In genomic region chr3:123605789-123606234, GRCh38 we compare ENCODE assay signal across 8 cellular contexts. TPM values are rescaled to one million over a fixed set of nuclear protein-coding genes. Genes with fewer than 3 reads are reported as not detected.
DNase-seq lines count a peak whose midpoint lies in the region; ATAC-seq, FAIRE-seq and TF ChIP-seq lines count a peak whose summit lies in the region.

No MANE protein-coding gene starts in this region.

- H2AFZ ChIP-seq in HCT116 (ENCODE audit: low read depth, low read length, poor library complexity, severe bottlenecking) (no peak overlapping the region), PC-9 (no peak overlapping the region)

- BruUV-seq in HCT116 (replicated peaks; lab: Mats Ljungman, UMichigan) (no TSS peak), PC-9 (replicated peaks; lab: Mats Ljungman, UMichigan) (no TSS peak)

- no peaks in the 10 kb centered on the region for H4K20me1 ChIP-seq in HCT116 (ENCODE audit: insufficient read depth)
- no peaks in the 10 kb centered on the region for H4K20me1 ChIP-seq in PC-9 (ENCODE audit: insufficient read depth)

- H3K4me1 ChIP-seq in HCT116 (ENCODE audit: control insufficient read depth in 1 of 2, insufficient read depth in 2 of 2, low read length in 2 of 2) (peaks cover 61 to 63% of the 10 kb centered on the region in 2 experiments), PC-9 (replicated peaks; ENCODE audit: insufficient read depth) (peaks cover 61% of the 10 kb centered on the region), lower lobe of right lung (no peaks in the 10 kb centered on the region)

- H3K4me3 ChIP-seq in HCT116 (replicated peaks in 1 of 2; ENCODE audit: low read depth in 1 of 2, low read length in 2 of 2) (peak overlapping the region in 1 of 2 experiments; percentile 18; a peak in 1 of 4 replicates), PC-9 (no peak overlapping the region), lower lobe of right lung (no peak overlapping the region)

- intact Hi-C loops in HCT116 (cut with micrococcal nuclease) = loop anchor here (1.0 kb wide), 1 partner anchor 20 kb away; no protein-coding TSS in a partner anchor
- intact Hi-C loops in PC-9 (cut with micrococcal nuclease; ENCODE audit: unreplicated experiment) = loop anchor here (1.0 kb wide), 1 partner anchor 19 kb away; no protein-coding TSS in a partner anchor
- intact Hi-C loops in lower lobe of right lung (cut with DNase I) = no loop called here

- H3K9me3 ChIP-seq in HCT116 (ENCODE audit: control insufficient read depth in 1 of 2, insufficient read depth in 1 of 2, low read depth in 1 of 2, low read length in 2 of 2) (no peaks in the 10 kb centered on the region), PC-9 (ENCODE audit: insufficient read depth, low read depth) (no peaks in the 10 kb centered on the region), lower lobe of right lung (no peaks in the 10 kb centered on the region)

- H3K27ac ChIP-seq in HCT116 (ENCODE audit: low read depth, low read length) (peak overlapping the region; percentile 78), PC-9 (peak overlapping the region; percentile 95), lower lobe of right lung (peak overlapping the region; percentile 14)

- H3K9ac ChIP-seq in HCT116 (ENCODE audit: low read length) = peak overlapping the region; percentile 16; the same call in 1 of the 2 replicates

- ATAC-seq in HCT116 (peak; percentile 82), lower lobe of right lung (peak; percentile 47 to 71), HG02763 (IDR thresholded peaks at IDR 0.05; ENCODE audit: unreplicated experiment) (no peak)

- H3K36me3 ChIP-seq in HCT116 (ENCODE audit: control insufficient read depth in 1 of 2, insufficient read depth in 2 of 2, low read length in 2 of 2) (no peaks in the 10 kb centered on the region), PC-9 (ENCODE audit: low read depth) (no peaks in the 10 kb centered on the region), lower lobe of right lung (no peaks in the 10 kb centered on the region)

- CTCF ChIA-PET in HCT116 (lab: Charles Lee) (interaction anchor here (1.2 to 1.5 kb wide), 2 partner anchors 47 to 118 kb away, joined by 3 to 4 read pairs; no protein-coding TSS in a partner anchor), PC-9 (lab: Charles Lee) (interaction anchor here (1.1 kb wide), 1 partner anchor 36 kb away, joined by 6 read pairs; no protein-coding TSS in a partner anchor)

- H3F3A ChIP-seq in PC-9 (ENCODE audit: insufficient read depth, low read depth) = peaks cover 41% of the 10 kb centered on the region

- no peaks in the 10 kb centered on the region for H3K27me3 ChIP-seq in HCT116 (ENCODE audit: insufficient read depth, low read length)
- H3K27me3 ChIP-seq in PC-9 (ENCODE audit: insufficient read depth, low read depth) = no peaks in the 10 kb centered on the region
- H3K27me3 ChIP-seq in lower lobe of right lung (ENCODE audit: low read depth) = no peaks in the 10 kb centered on the region

- no peak for TF ChIP-seq RAD21 in HCT116 (IDR thresholded peaks at IDR 0.05; ENCODE audit: low read depth)

- peak; percentile 73 for FAIRE-seq in GM12892 (lab: Jason Lieb, UNC)

- DNase-seq in GM12892 (ENCODE audit: insufficient read length) = peak; percentile 19
- peak; percentile 75 for DNase-seq in HCT116 (ENCODE audit: low read depth, low spot score)
- DNase-seq in PC-9 = peak; percentile 57 to 81
- DNase-seq in lower lobe of right lung = no peak
- DNase-seq in activated CD4-positive, CD25-positive, alpha-beta regulatory T cell treated with anti-CD3 and anti-CD28 coated beads, Interleukin-2, amount 50 U/mL, for 72 hours = no peak
- no peak for DNase-seq in NCI-H2081 treated with DMSO at 0.1 percent for 48 hours (lab: John Stamatoyannopoulos, UW)
- DNase-seq in stimulated activated naive CD4-positive, alpha-beta T cell treated with Interleukin-2 at 50 U/mL for 16 hours (lab: John Stamatoyannopoulos, UW) = no peak

- POLR2A ChIA-PET in HCT116 (lab: Charles Lee) = no interaction called here
- POLR2A ChIA-PET in PC-9 (lab: Charles Lee; ENCODE audit: unreplicated experiment) = interaction anchor here (0.6 to 1.6 kb wide), 3 partner anchors 19 to 239 kb away, joined by 6 to 12 read pairs (median 7); no protein-coding TSS in a partner anchor

- TF ChIP-seq CTCF in HCT116 (IDR thresholded peaks at IDR 0.05 in 2 of 3, conservative IDR thresholded peaks at IDR 0.05 in 1 of 3; ENCODE audit: borderline replicate concordance in 1 of 3, insufficient read depth in 1 of 3, low read depth in 2 of 3, low read length in 2 of 3) = no peak
- TF ChIP-seq CTCF in PC-9 (conservative IDR thresholded peaks at IDR 0.05) = no peak
- TF ChIP-seq CTCF in lower lobe of right lung (IDR thresholded peaks at IDR 0.05) = no peak

- RAD21 ChIA-PET in HCT116 (lab: Charles Lee; ENCODE audit: low non-redundant PET in 1 of 2, low total read pairs in 2 of 2, uncharacterized antibody in 2 of 2, unreplicated experiment in 2 of 2) = interaction anchor here (0.6 to 1.2 kb wide), 2 partner anchors 20 to 301 kb away, joined by 5 read pairs; no protein-coding TSS in a partner anchor

- TF ChIP-seq POLR2A in GM12892 (IDR thresholded peaks at IDR 0.05; ENCODE audit: low read depth, low read length) = no peak
- no peak for TF ChIP-seq POLR2A in HCT116 (IDR thresholded peaks at IDR 0.05; ENCODE audit: borderline replicate concordance, extremely low read depth, insufficient read depth, insufficient read length)

- H3K4me2 ChIP-seq in HCT116 (ENCODE audit: low read length) = peak overlapping the region; percentile 59
- peak overlapping the region; percentile 62 for H3K4me2 ChIP-seq in PC-9

- no peaks in the 10 kb centered on the region for H3K79me2 ChIP-seq in HCT116 (ENCODE audit: insufficient read depth, low read length)
- peaks cover 10% of the 10 kb centered on the region; the same call in 1 of the 2 replicates for H3K79me2 ChIP-seq in PC-9 (ENCODE audit: low read depth)

- no peaks in the 10 kb centered on the region for H3K9me2 ChIP-seq in HCT116 (ENCODE audit: insufficient read depth)
- no peaks in the 10 kb centered on the region; the same call in 1 of the 2 replicates for H3K9me2 ChIP-seq in PC-9 (ENCODE audit: insufficient read depth)

TF ChIP-seq in HCT116, 20 proteins besides CTCF, POLR2A, EP300 and RAD21:
- TF ChIP-seq EGR1 (IDR thresholded peaks at IDR 0.05; ENCODE audit: low read depth) = no peak
- TF ChIP-seq YY1 (IDR thresholded peaks at IDR 0.05; ENCODE audit: extremely low read depth, insufficient replicate concordance, low read depth, low read length) = no peak
- no peak for TF ChIP-seq MAX (IDR thresholded peaks at IDR 0.05)
- TF ChIP-seq CBX3 (IDR thresholded peaks at IDR 0.05; ENCODE audit: low read depth) = peak; percentile 36; the same call in 1 of the 2 replicates
- TF ChIP-seq SP1 (IDR thresholded peaks at IDR 0.05; ENCODE audit: low read depth) = peak; percentile 67
- TF ChIP-seq JUND (IDR thresholded peaks at IDR 0.05) = peak; percentile 77
- TF ChIP-seq POLR2AphosphoS5 (IDR thresholded peaks at IDR 0.05; ENCODE audit: low read depth, low read length) = peak; percentile 23; the same call in 1 of the 2 replicates
- peak; percentile 76 for TF ChIP-seq FOSL1 (IDR thresholded peaks at IDR 0.05; ENCODE audit: low read depth)
- no peak for TF ChIP-seq ZNF274 (IDR thresholded peaks at IDR 0.05; ENCODE audit: low read depth, low read length)
- TF ChIP-seq TCF7L2 (IDR thresholded peaks at IDR 0.05; ENCODE audit: borderline replicate concordance, extremely low read depth, insufficient read depth, insufficient read length) = peak; percentile 62
TF ChIP-seq in HCT116: peak in this region for 6.

RNA-seq across cellular contexts. Expression of gene HACD2, which starts 21.0 kb away (rescaled TPM):
- polyA plus RNA-seq in GM12892 (2012; ENCODE audit: missing spikeins) = 11.7 TPM
- total RNA-seq in HCT116 (2021; ENCODE audit: unreplicated experiment) (43.0 TPM), PC-9 (2021) (38.4 and 53.3 TPM in 2 replicates), lower lobe of right lung (42.8 TPM)
- polyA plus RNA-seq in HCT116 (2012) = 11.7 and 16.4 TPM in 2 replicates

Comparison
In these comparisons a context has a peak if more than half of its experiments do, and no peak if none do; other contexts are left out.
1. DNase-seq: peak in GM12892 (single experiment), HCT116 (single experiment) and PC-9 (2 of 2); none in lower lobe of right lung (single experiment), activated CD4-positive, CD25-positive, alpha-beta regulatory T cell treated with anti-CD3 and anti-CD28 coated beads, Interleukin-2, amount 50 U/mL, for 72 hours (single experiment), NCI-H2081 treated with DMSO at 0.1 percent for 48 hours (single experiment) and stimulated activated naive CD4-positive, alpha-beta T cell treated with Interleukin-2 at 50 U/mL for 16 hours (single experiment).
2. H3K27ac ChIP-seq: peak in every context shown above with its lines; median percentile 95 in PC-9; 78 in HCT116; 14 in lower lobe of right lung.